In genomic region chr2:231241755-231242507, GRCh38 we compare ENCODE assay signal across 14 cellular contexts. TPM values are rescaled to one million over a fixed set of nuclear protein-coding genes. Genes with fewer than 3 reads are reported as not detected.
A peak's percentile ranks its signal among the peaks of the same experiment; 100 is the strongest.
DNase-seq lines count a peak whose midpoint lies in the region; ATAC-seq and TF ChIP-seq lines count a peak whose summit lies in the region.
"Had no signal": no experiment of that assay in that cellular context is flagged by ENCODE, and none has a peak within 500 bp of the region (broad histone marks: within the 10 kb centered on the region; RNA-seq: fewer than 3 reads in every experiment).

No MANE protein-coding gene starts in this region.

- H3K36me3 ChIP-seq in left ventricle myocardium inferior: no peaks in the 10 kb centered on the region

- peak overlapping the region; percentile 68; the same call in 1 of the 2 replicates for H3K27ac Mint-ChIP-seq in WTC11
- H3K27ac Mint-ChIP-seq in T-helper 2 cell treated with Interferon-gamma antibody and Interleukin-4, amounts not matched to agents 5 μg/mL and 100 μg/mL, for 36 hours: no peak overlapping the region
- no peak overlapping the region for H3K27ac Mint-ChIP-seq in activated T-helper 2 cell treated with anti-CD3 and anti-CD28 coated beads, Interferon-gamma antibody, Interleukin-2, Interleukin-4, amounts not matched to agents 10 μg/mL and 5 μg/mL and 100 μg/mL, durations not matched to agents 14 hours and 24 hours and 36 hours
- H3K27ac Mint-ChIP-seq: activated CD4-positive, alpha-beta memory T cell treated with anti-CD3 and anti-CD28 coated beads, Interleukin-2, amount 10 ng/mL, durations not matched to agents 7 days and 5 days had no signal

- peaks cover 25% of the 10 kb centered on the region for H3K36me3 Mint-ChIP-seq in WTC11
- no peaks in the 10 kb centered on the region for H3K36me3 Mint-ChIP-seq in T-helper 2 cell treated with Interferon-gamma antibody and Interleukin-4, amounts not matched to agents 5 μg/mL and 100 μg/mL, for 36 hours (ENCODE audit: low read depth)
- no peaks in the 10 kb centered on the region for H3K36me3 Mint-ChIP-seq in activated T-helper 2 cell treated with anti-CD3 and anti-CD28 coated beads, Interferon-gamma antibody, Interleukin-2, Interleukin-4, amounts not matched to agents 10 μg/mL and 5 μg/mL and 100 μg/mL, durations not matched to agents 14 hours and 24 hours and 36 hours (ENCODE audit: low read depth)

- H3K9me3 ChIP-seq in left ventricle myocardium inferior (replicated peaks): no peaks in the 10 kb centered on the region
- H3K9me3 ChIP-seq: Caco-2 had no signal

- H3K9me3 Mint-ChIP-seq in WTC11: no peaks in the 10 kb centered on the region
- H3K9me3 Mint-ChIP-seq in T-helper 2 cell treated with Interferon-gamma antibody and Interleukin-4, amounts not matched to agents 5 μg/mL and 100 μg/mL, for 36 hours: no peaks in the 10 kb centered on the region
- H3K9me3 Mint-ChIP-seq in activated T-helper 2 cell treated with anti-CD3 and anti-CD28 coated beads, Interferon-gamma antibody, Interleukin-2, Interleukin-4, amounts not matched to agents 10 μg/mL and 5 μg/mL and 100 μg/mL, durations not matched to agents 14 hours and 24 hours and 36 hours: no peaks in the 10 kb centered on the region
- H3K9me3 Mint-ChIP-seq: activated CD4-positive, alpha-beta memory T cell treated with anti-CD3 and anti-CD28 coated beads, Interleukin-2, amount 10 ng/mL, durations not matched to agents 7 days and 5 days had no signal

- intact Hi-C loops in left ventricle myocardium inferior (cut with micrococcal nuclease): no loop called here
- intact Hi-C loops in sciatic nerve (cut with DNase I): no loop called here
- intact Hi-C loops in activated T-helper 2 cell treated with anti-CD3 and anti-CD28 coated beads, Interferon-gamma antibody, Interleukin-2, Interleukin-4, amounts not matched to agents 10 μg/mL and 5 μg/mL and 100 μg/mL, durations not matched to agents 14 hours and 24 hours and 36 hours (cut with micrococcal nuclease): no loop called here

- H3K4me3 Mint-ChIP-seq in WTC11: no peak overlapping the region
- H3K4me3 Mint-ChIP-seq in T-helper 2 cell treated with Interferon-gamma antibody and Interleukin-4, amounts not matched to agents 5 μg/mL and 100 μg/mL, for 36 hours: no peak overlapping the region
- H3K4me3 Mint-ChIP-seq in activated T-helper 2 cell treated with anti-CD3 and anti-CD28 coated beads, Interferon-gamma antibody, Interleukin-2, Interleukin-4, amounts not matched to agents 10 μg/mL and 5 μg/mL and 100 μg/mL, durations not matched to agents 14 hours and 24 hours and 36 hours (ENCODE audit: low read depth): no peak overlapping the region
- H3K4me3 Mint-ChIP-seq: activated CD4-positive, alpha-beta memory T cell treated with anti-CD3 and anti-CD28 coated beads, Interleukin-2, amount 10 ng/mL, durations not matched to agents 7 days and 5 days had no signal

- no peaks in the 10 kb centered on the region for H3K27me3 Mint-ChIP-seq in WTC11 (ENCODE audit: low read depth)
- no peaks in the 10 kb centered on the region for H3K27me3 Mint-ChIP-seq in T-helper 2 cell treated with Interferon-gamma antibody and Interleukin-4, amounts not matched to agents 5 μg/mL and 100 μg/mL, for 36 hours (ENCODE audit: low read depth)
- H3K27me3 Mint-ChIP-seq in activated T-helper 2 cell treated with anti-CD3 and anti-CD28 coated beads, Interferon-gamma antibody, Interleukin-2, Interleukin-4, amounts not matched to agents 10 μg/mL and 5 μg/mL and 100 μg/mL, durations not matched to agents 14 hours and 24 hours and 36 hours (ENCODE audit: low read depth): peaks cover 3% of the 10 kb centered on the region
- H3K27me3 Mint-ChIP-seq: activated CD4-positive, alpha-beta memory T cell treated with anti-CD3 and anti-CD28 coated beads, Interleukin-2, amount 10 ng/mL, durations not matched to agents 7 days and 5 days had no signal

- DNase-seq in HS-5 (ENCODE audit: low read depth) (peak; percentile 23), WTC11 (ENCODE audit: low spot score) (no peak), left ventricle myocardium inferior (no peak), sciatic nerve (ENCODE audit: low spot score) (no peak)
- no peak for DNase-seq in T-helper 2 cell treated with Interferon-gamma antibody and Interleukin-4, amounts not matched to agents 5 μg/mL and 100 μg/mL, for 36 hours (ENCODE audit: low spot score)
- no peak for DNase-seq in activated T-helper 2 cell treated with anti-CD3 and anti-CD28 coated beads, Interferon-gamma antibody, Interleukin-2, Interleukin-4, amounts not matched to agents 10 μg/mL and 5 μg/mL and 100 μg/mL, durations not matched to agents 14 hours and 24 hours and 36 hours (ENCODE audit: low spot score)
- DNase-seq: activated CD4-positive, alpha-beta memory T cell treated with anti-CD3 and anti-CD28 coated beads, Interleukin-2, amount 10 ng/mL, durations not matched to agents 7 days and 5 days; activated naive CD4-positive, alpha-beta T cell treated with Interleukin-2 at 50 U/mL for 16 hours; Caco-2; NCI-H1092; NCI-H748 treated with DMSO at 0.1 percent for 48 hours had no signal

- POLR2A ChIA-PET in WTC11 (lab: Charles Lee): no interaction called here

- no peak for ATAC-seq in WTC11
- peak; percentile 83 for ATAC-seq in sciatic nerve
- ATAC-seq in esophagus mucosa: no peak
- ATAC-seq in GM19397 (IDR thresholded peaks at IDR 0.05; ENCODE audit: unreplicated experiment): no peak
- ATAC-seq: GM12878 had no signal

- CTCF ChIA-PET in WTC11 (lab: Charles Lee): no interaction called here

- no peaks in the 10 kb centered on the region for H3K4me1 ChIP-seq in left ventricle myocardium inferior
- H3K4me1 ChIP-seq: Caco-2 had no signal

- H3K27ac ChIP-seq in left ventricle myocardium inferior (replicated peaks): peak overlapping the region; percentile 34

- H3K4me3 ChIP-seq in left ventricle myocardium inferior: no peak overlapping the region
- H3K4me3 ChIP-seq: GM12878 had no signal

- no peaks in the 10 kb centered on the region for H3K27me3 ChIP-seq in left ventricle myocardium inferior (ENCODE audit: low read depth)

- TF ChIP-seq CTCF in WTC11 (IDR thresholded peaks at IDR 0.05): no peak
- TF ChIP-seq CTCF in left ventricle myocardium inferior (IDR thresholded peaks at IDR 0.05; ENCODE audit: borderline replicate concordance): no peak

- H3K4me1 Mint-ChIP-seq in WTC11: peaks cover 16% of the 10 kb centered on the region
- H3K4me1 Mint-ChIP-seq in T-helper 2 cell treated with Interferon-gamma antibody and Interleukin-4, amounts not matched to agents 5 μg/mL and 100 μg/mL, for 36 hours (ENCODE audit: low read depth): no peaks in the 10 kb centered on the region
- H3K4me1 Mint-ChIP-seq in activated T-helper 2 cell treated with anti-CD3 and anti-CD28 coated beads, Interferon-gamma antibody, Interleukin-2, Interleukin-4, amounts not matched to agents 10 μg/mL and 5 μg/mL and 100 μg/mL, durations not matched to agents 14 hours and 24 hours and 36 hours (ENCODE audit: low read depth): no peaks in the 10 kb centered on the region
- H3K4me1 Mint-ChIP-seq: activated CD4-positive, alpha-beta memory T cell treated with anti-CD3 and anti-CD28 coated beads, Interleukin-2, amount 10 ng/mL, durations not matched to agents 7 days and 5 days had no signal

TF ChIP-seq in WTC11, 78 proteins besides CTCF, POLR2A, EP300 and RAD21 (continues in another document):
- TF ChIP-seq KAT7 (CRISPR knock-in tag; IDR thresholded peaks at IDR 0.05; ENCODE audit: borderline replicate concordance) (no peak), GRHL2 (CRISPR knock-in tag; IDR thresholded peaks at IDR 0.05; ENCODE audit: insufficient replicate concordance, severe bottlenecking) (no peak), GTF2I (CRISPR knock-in tag; conservative IDR thresholded peaks at IDR 0.05) (no peak)
- TF ChIP-seq, protein P1, sequence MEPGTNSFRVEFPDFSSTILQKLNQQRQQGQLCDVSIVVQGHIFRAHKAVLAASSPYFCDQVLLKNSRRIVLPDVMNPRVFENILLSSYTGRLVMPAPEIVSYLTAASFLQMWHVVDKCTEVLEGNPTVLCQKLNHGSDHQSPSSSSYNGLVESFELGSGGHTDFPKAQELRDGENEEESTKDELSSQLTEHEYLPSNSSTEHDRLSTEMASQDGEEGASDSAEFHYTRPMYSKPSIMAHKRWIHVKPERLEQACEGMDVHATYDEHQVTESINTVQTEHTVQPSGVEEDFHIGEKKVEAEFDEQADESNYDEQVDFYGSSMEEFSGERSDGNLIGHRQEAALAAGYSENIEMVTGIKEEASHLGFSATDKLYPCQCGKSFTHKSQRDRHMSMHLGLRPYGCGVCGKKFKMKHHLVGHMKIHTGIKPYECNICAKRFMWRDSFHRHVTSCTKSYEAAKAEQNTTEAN (CRISPR knock-in tag; IDR thresholded peaks at IDR 0.05): no peak
- TF ChIP-seq, protein P2, sequence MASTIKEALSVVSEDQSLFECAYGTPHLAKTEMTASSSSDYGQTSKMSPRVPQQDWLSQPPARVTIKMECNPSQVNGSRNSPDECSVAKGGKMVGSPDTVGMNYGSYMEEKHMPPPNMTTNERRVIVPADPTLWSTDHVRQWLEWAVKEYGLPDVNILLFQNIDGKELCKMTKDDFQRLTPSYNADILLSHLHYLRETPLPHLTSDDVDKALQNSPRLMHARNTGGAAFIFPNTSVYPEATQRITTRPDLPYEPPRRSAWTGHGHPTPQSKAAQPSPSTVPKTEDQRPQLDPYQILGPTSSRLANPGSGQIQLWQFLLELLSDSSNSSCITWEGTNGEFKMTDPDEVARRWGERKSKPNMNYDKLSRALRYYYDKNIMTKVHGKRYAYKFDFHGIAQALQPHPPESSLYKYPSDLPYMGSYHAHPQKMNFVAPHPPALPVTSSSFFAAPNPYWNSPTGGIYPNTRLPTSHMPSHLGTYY (CRISPR knock-in tag; IDR thresholded peaks at IDR 0.05): no peak
- TF ChIP-seq, protein P3, sequence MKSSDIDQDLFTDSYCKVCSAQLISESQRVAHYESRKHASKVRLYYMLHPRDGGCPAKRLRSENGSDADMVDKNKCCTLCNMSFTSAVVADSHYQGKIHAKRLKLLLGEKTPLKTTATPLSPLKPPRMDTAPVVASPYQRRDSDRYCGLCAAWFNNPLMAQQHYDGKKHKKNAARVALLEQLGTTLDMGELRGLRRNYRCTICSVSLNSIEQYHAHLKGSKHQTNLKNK (CRISPR knock-in tag; IDR thresholded peaks at IDR 0.05): no peak

RNA-seq across cellular contexts. Expression of gene ARMC9, which starts 43.5 kb away (rescaled TPM):
- total RNA-seq in WTC11 (2021) (34.5 to 37.5 TPM (median 34.9 TPM) in 3 replicates), left ventricle myocardium inferior (3.1 TPM), sciatic nerve (15.4 TPM), esophagus mucosa (1.2 TPM)
- 2.5 and 3.3 TPM in 2 replicates for total RNA-seq in activated T-helper 2 cell treated with anti-CD3 and anti-CD28 coated beads, Interferon-gamma antibody, Interleukin-2, Interleukin-4, amounts not matched to agents 10 μg/mL and 5 μg/mL and 100 μg/mL, durations not matched to agents 14 hours and 24 hours and 36 hours
